8 cellular contexts compared by ENCODE assay signal in genomic region chr17:40542562-40543411, GRCh38. TPM values are rescaled to one million over a fixed set of nuclear protein-coding genes. Genes with fewer than 3 reads are reported as not detected.
DNase-seq lines count a peak whose midpoint lies in the region; ATAC-seq and TF ChIP-seq lines count a peak whose summit lies in the region.

No MANE protein-coding gene starts in this region.

- H3F3A ChIP-seq in PC-9 (ENCODE audit: insufficient read depth, low read depth), result peaks cover 2% of the 10 kb centered on the region; the same call in 1 of the 2 replicates

- peaks cover 32% of the 10 kb centered on the region for H3K79me1 ChIP-seq in trophoblast cell (ENCODE audit: low read length)

- peak overlapping the region; percentile 79 to 92 for H3K4me3 Mint-ChIP-seq in activated T-cell treated with anti-CD3 and anti-CD28 coated beads, Interleukin-2, amount 50 U/mL, for 72 hours

- no peak overlapping the region for H3K23ac ChIP-seq in trophoblast cell (ENCODE audit: low read length)

- peaks cover 92% of the 10 kb centered on the region for H3K4me1 Mint-ChIP-seq in activated T-cell treated with anti-CD3 and anti-CD28 coated beads, Interleukin-2, amount 50 U/mL, for 72 hours (ENCODE audit: low read depth)

- H3K18ac ChIP-seq in trophoblast cell (ENCODE audit: low read length), result peak overlapping the region; percentile 43

- peak overlapping the region; percentile 58 for H2AK5ac ChIP-seq in trophoblast cell (ENCODE audit: low read length)

- TF ChIP-seq CTCF in foreskin fibroblast (IDR thresholded peaks at IDR 0.05; ENCODE audit: low read depth, low read length) (no peak), PC-9 (conservative IDR thresholded peaks at IDR 0.05) (no peak)

- peak; percentile 77 to 86 for DNase-seq in activated T-cell treated with anti-CD3 and anti-CD28 coated beads, Interleukin-2, amount 50 U/mL, for 72 hours
- DNase-seq in foreskin fibroblast (peak; percentile 92 to 95), trophoblast cell (no peak), PC-9 (no peak)

- H3K27me3 ChIP-seq in trophoblast cell (ENCODE audit: insufficient read depth, low read length) (no peaks in the 10 kb centered on the region), PC-9 (ENCODE audit: insufficient read depth, low read depth) (no peaks in the 10 kb centered on the region)

- peak overlapping the region; percentile 7 for H2BK12ac ChIP-seq in trophoblast cell (ENCODE audit: low read length)

- no peaks in the 10 kb centered on the region for H3K9me3 Mint-ChIP-seq in activated T-cell treated with anti-CD3 and anti-CD28 coated beads, Interleukin-2, amount 50 U/mL, for 72 hours

- no TSS peak for BruUV-seq in PC-9 (replicated peaks; lab: Mats Ljungman, UMichigan)

- H3K27me3 Mint-ChIP-seq in activated T-cell treated with anti-CD3 and anti-CD28 coated beads, Interleukin-2, amount 50 U/mL, for 72 hours (ENCODE audit: low read depth), result no peaks in the 10 kb centered on the region

- peak overlapping the region; percentile 95 for H4K91ac ChIP-seq in trophoblast cell (ENCODE audit: low read depth, low read length)

- peak overlapping the region; percentile 86 for H3K27ac ChIP-seq in trophoblast cell (ENCODE audit: low read depth, low read length)
- no peak overlapping the region for H3K27ac ChIP-seq in PC-9

- no peak overlapping the region for H3K4ac ChIP-seq in trophoblast cell (ENCODE audit: low read depth, low read length)

- H3K4me2 ChIP-seq in trophoblast cell (ENCODE audit: low read length) (no peak overlapping the region), PC-9 (no peak overlapping the region)

- no CpG with 5 or more reads among the region's 14 CpGs for WGBS in trophoblast cell (ENCODE audit: extremely low coverage, insufficient coverage, insufficient read length)

- H3K9me3 ChIP-seq in trophoblast cell (ENCODE audit: insufficient read depth, low read depth, low read length), result peaks cover 3% of the 10 kb centered on the region
- no peaks in the 10 kb centered on the region for H3K9me3 ChIP-seq in PC-9 (ENCODE audit: insufficient read depth, low read depth)

- H2BK5ac ChIP-seq in trophoblast cell (ENCODE audit: low read depth, low read length, poor library complexity), result peak overlapping the region; percentile 81

- H2BK120ac ChIP-seq in trophoblast cell (ENCODE audit: insufficient read depth, low read length, poor library complexity), result peak overlapping the region; percentile 82

- H3K36me3 ChIP-seq in trophoblast cell (ENCODE audit: control insufficient read depth in 1 of 2, insufficient read depth in 2 of 2, low read length in 2 of 2) (no peaks in the 10 kb centered on the region), PC-9 (ENCODE audit: low read depth) (no peaks in the 10 kb centered on the region)

- POLR2A ChIA-PET in PC-9 (lab: Charles Lee; ENCODE audit: unreplicated experiment), result no interaction called here

- ATAC-seq in GM19025 (IDR thresholded peaks at IDR 0.05; ENCODE audit: low read depth, unreplicated experiment) (peak; percentile 45), HG03558 (IDR thresholded peaks at IDR 0.05; ENCODE audit: extremely low read depth, unreplicated experiment) (peak; percentile 33), GM21390 (IDR thresholded peaks at IDR 0.05; ENCODE audit: unreplicated experiment) (no peak), GM18873 (IDR thresholded peaks at IDR 0.05; ENCODE audit: low FRiP score, unreplicated experiment) (no peak)
- peak; percentile 51 for ATAC-seq in activated T-cell treated with anti-CD3 and anti-CD28 coated beads, Interleukin-2, amount 50 U/mL, for 72 hours (replicated peaks in 1 of 2)

- no peak overlapping the region for H3K9ac ChIP-seq in trophoblast cell (ENCODE audit: low read length)

- intact Hi-C loops in PC-9 (cut with micrococcal nuclease; ENCODE audit: unreplicated experiment), result no loop called here

- peaks cover 1 to 2% of the 10 kb centered on the region in 2 donors for H3K36me3 Mint-ChIP-seq in activated T-cell treated with anti-CD3 and anti-CD28 coated beads, Interleukin-2, amount 50 U/mL, for 72 hours (ENCODE audit: insufficient read depth in 2 of 2)

- H4K8ac ChIP-seq in trophoblast cell (ENCODE audit: low read depth, low read length), result peak overlapping the region; percentile 45

- H2AFZ ChIP-seq in trophoblast cell (ENCODE audit: insufficient read depth, low read length, poor library complexity) (no peak overlapping the region), PC-9 (no peak overlapping the region)

- H3K79me2 ChIP-seq in trophoblast cell (ENCODE audit: control insufficient read depth, insufficient read depth, low read length, poor library complexity), result peaks cover 3% of the 10 kb centered on the region
- no peaks in the 10 kb centered on the region for H3K79me2 ChIP-seq in PC-9 (ENCODE audit: low read depth)

- no peaks in the 10 kb centered on the region for H4K20me1 ChIP-seq in PC-9 (ENCODE audit: insufficient read depth)

- no peaks in the 10 kb centered on the region for H3K9me2 ChIP-seq in PC-9 (ENCODE audit: insufficient read depth)

- H3K4me1 ChIP-seq in trophoblast cell (ENCODE audit: control insufficient read depth in 1 of 2, insufficient read depth in 2 of 2, low read length in 2 of 2) (peaks cover 30 to 36% of the 10 kb centered on the region in 2 experiments), PC-9 (replicated peaks; ENCODE audit: insufficient read depth) (peaks cover 5% of the 10 kb centered on the region)

- no peak overlapping the region for H4K12ac ChIP-seq in trophoblast cell (ENCODE audit: low read depth, low read length)

- H3K4me3 ChIP-seq in foreskin fibroblast (ENCODE audit: low read depth in 1 of 2, low read length in 2 of 2) (no peak overlapping the region), trophoblast cell (ENCODE audit: low read depth, low read length) (no peak overlapping the region), PC-9 (no peak overlapping the region)

- H3K14ac ChIP-seq in trophoblast cell (ENCODE audit: low read length), result peak overlapping the region; percentile 89

- H3K27ac Mint-ChIP-seq in activated T-cell treated with anti-CD3 and anti-CD28 coated beads, Interleukin-2, amount 50 U/mL, for 72 hours, result peak overlapping the region; percentile 68

- CTCF ChIA-PET in PC-9 (lab: Charles Lee), result interaction anchor here (0.6 kb wide), 1 partner anchor 311 kb away, joined by 3 read pairs; no protein-coding TSS in a partner anchor

RNA-seq across cellular contexts. Expression of gene CCR7, which starts 22.5 kb away (rescaled TPM):
- 100 to 1,000 TPM; 311 to 371 TPM for total RNA-seq in activated T-cell treated with anti-CD3 and anti-CD28 coated beads, Interleukin-2, amount 50 U/mL, for 72 hours
- polyA plus RNA-seq in trophoblast cell (2013), result 217 and 236 TPM in 2 replicates
- total RNA-seq in PC-9 (2021), result not detected in 2 replicates

RNA-seq across cellular contexts. Expression of gene TNS4, which starts 41.4 kb away (rescaled TPM):
- total RNA-seq in activated T-cell treated with anti-CD3 and anti-CD28 coated beads, Interleukin-2, amount 50 U/mL, for 72 hours, result 10 to 100 TPM in 1 of 2 donors, 1 to 10 TPM in 1; 9.9 to 10.6 TPM
- 0.79 and 1.1 TPM in 2 replicates for polyA plus RNA-seq in trophoblast cell (2013)
- total RNA-seq in PC-9 (2021), result 17.4 and 23.5 TPM in 2 replicates

Comparison
In these comparisons a context has a peak if more than half of its experiments do, and no peak if none do; other contexts are left out.
1. ATAC-seq: peak in GM19025 (single experiment), HG03558 (single experiment) and activated T-cell treated with anti-CD3 and anti-CD28 coated beads, Interleukin-2, amount 50 U/mL, for 72 hours (2 of 2); none in GM21390 (single experiment) and GM18873 (single experiment).
2. DNase-seq: peak in activated T-cell treated with anti-CD3 and anti-CD28 coated beads, Interleukin-2, amount 50 U/mL, for 72 hours (2 of 2) and foreskin fibroblast (2 of 2); none in trophoblast cell (0 of 2) and PC-9 (0 of 2).
3. RNA of gene CCR7, which starts 22.5 kb away (total RNA-seq): 311 to 371 TPM in activated T-cell treated with anti-CD3 and anti-CD28 coated beads, Interleukin-2, amount 50 U/mL, for 72 hours; not detected in PC-9; every median in the first group is over 100 times any median in the second.